Comparison of ENCODE assay signal across 25 cellular contexts in genomic region chr5:62001640-62002039, GRCh38.
DNase-seq lines count a peak whose midpoint lies in the region; ATAC-seq, FAIRE-seq and TF ChIP-seq lines count a peak whose summit lies in the region.
"Had no signal": no experiment of that assay in that cellular context is flagged by ENCODE, and none has a peak within 500 bp of the region (broad histone marks: within the 10 kb centered on the region; RNA-seq: fewer than 3 reads in every experiment).

No MANE protein-coding gene starts in this region.

- peak; percentile 97 for ATAC-seq in foreskin keratinocyte
- peak; percentile 40 to 83 (median 70) for ATAC-seq in pancreas
- no peak for ATAC-seq in GM18520 (IDR thresholded peaks at IDR 0.05; ENCODE audit: unreplicated experiment)
- ATAC-seq in GM19324 (IDR thresholded peaks at IDR 0.05; ENCODE audit: low FRiP score, unreplicated experiment) = no peak
- ATAC-seq: GM12878, GM23338, HCT116 had no signal

- no peaks in the 10 kb centered on the region for H3K36me3 ChIP-seq in pancreas
- H3K36me3 ChIP-seq: BE2C, Peyer's patch had no signal

- no peak overlapping the region for H3K4me3 ChIP-seq in pancreas
- H3K4me3 ChIP-seq: GM12878, GM23338, Peyer's patch had no signal

- peaks cover 36% of the 10 kb centered on the region for H3K4me1 ChIP-seq in foreskin keratinocyte
- no peaks in the 10 kb centered on the region for H3K4me1 ChIP-seq in pancreas
- H3K4me1 ChIP-seq: BE2C, Peyer's patch had no signal

- H3K27me3 ChIP-seq in foreskin keratinocyte = no peaks in the 10 kb centered on the region
- H3K27me3 ChIP-seq in pancreas = no peaks in the 10 kb centered on the region
- H3K27me3 ChIP-seq: Peyer's patch had no signal

- H3K9me3 ChIP-seq in pancreas = no peaks in the 10 kb centered on the region
- H3K9me3 ChIP-seq: BE2C, Peyer's patch had no signal

- TF ChIP-seq CTCF in VCaP (conservative IDR thresholded peaks at IDR 0.05) = no peak
- TF ChIP-seq CTCF in foreskin keratinocyte (conservative IDR thresholded peaks at IDR 0.05) = no peak
- TF ChIP-seq CTCF in pancreas (IDR thresholded peaks at IDR 0.05) = no peak

- no peak for FAIRE-seq in pancreas (lab: Jason Lieb, UNC)
- FAIRE-seq: A204.1, GM12878 had no signal

- DNase-seq in HPDE6-E6E7 (ENCODE audit: extremely low spot score) (peak; percentile 53), foreskin keratinocyte (peak; percentile 76 to 85), pancreas (peak in 1 of 6 donors; percentile 13)
- DNase-seq in stimulated activated CD4-positive, alpha-beta T cell treated with anti-CD3 and anti-CD28 coated beads, Interleukin-4, amount 100 ng/mL, for 4 hours = no peak
- DNase-seq: BE2C; CD4-positive, CD25-positive, alpha-beta regulatory T cell; COR-L47; DMS 273 treated with DMSO at 0.1 percent for 48 hours; DMS79 treated with DMSO at 0.1 percent for 48 hours; NCI-H1105; NCI-H146; NCI-H2029 treated with DMSO at 0.1 percent for 48 hours; NCI-H2171; NCI-H524 treated with DMSO at 0.1 percent for 48 hours; NCI-H82; Peyer's patch; Right ventricle myocardium superior; SW 1271 had no signal

- intact Hi-C loops in pancreas (cut with DNase I) = no loop called here

- WGBS in pancreas, 2 donors = 27 to 44% methylated on average over 1 of the region's 1 CpG

- H3K27ac ChIP-seq in VCaP (peak overlapping the region; percentile 59), foreskin keratinocyte (no peak overlapping the region), pancreas (peak overlapping the region in 2 of 4 donors; percentile 21 to 41)
- H3K27ac ChIP-seq: Peyer's patch had no signal

Comparison
In these comparisons a context has a peak if more than half of its experiments do, and no peak if none do; other contexts are left out.
1. DNase-seq: peak in HPDE6-E6E7 (single experiment) and foreskin keratinocyte (2 of 2); none in stimulated activated CD4-positive, alpha-beta T cell treated with anti-CD3 and anti-CD28 coated beads, Interleukin-4, amount 100 ng/mL, for 4 hours (0 of 2).
2. ATAC-seq: peak in foreskin keratinocyte (single experiment) and pancreas (4 of 4); none in GM18520 (single experiment) and GM19324 (single experiment).